ENCODE assay signal across 17 cellular contexts in genomic region chr16:10541396-10541795, GRCh38. TPM values are rescaled to one million over a fixed set of nuclear protein-coding genes. Genes with fewer than 3 reads are reported as not detected.
"Had no signal": no experiment of that assay in that cellular context is flagged by ENCODE, and none has a peak within 500 bp of the region (broad histone marks: within the 10 kb centered on the region; RNA-seq: fewer than 3 reads in every experiment).

No MANE protein-coding gene starts in this region.

- H3K36me3 Mint-ChIP-seq: activated CD8-positive, alpha-beta memory T cell treated with anti-CD3 and anti-CD28 coated beads, Interleukin-2, amount 10 ng/mL, durations not matched to agents 7 days and 5 days had no signal

- ATAC-seq: activated CD8-positive, alpha-beta memory T cell treated with anti-CD3 and anti-CD28 coated beads, Interleukin-2, amount 10 ng/mL, durations not matched to agents 7 days and 5 days; body of pancreas; effector memory CD8-positive, alpha-beta T cell; left lung; naive thymus-derived CD8-positive, alpha-beta T cell; pancreas had no signal

- H3K36me3 ChIP-seq: pancreas had no signal

- DNase-seq: activated B cell treated with CpG ODN at 0.5 μM for 24 hours; activated CD4-positive, alpha-beta memory T cell treated with anti-CD3 and anti-CD28 coated beads, Interleukin-2, amount 10 ng/mL, durations not matched to agents 7 days and 5 days; activated CD4-positive, alpha-beta T cell treated with anti-CD3 and anti-CD28 coated beads for 48 hours; activated CD8-positive, alpha-beta memory T cell treated with anti-CD3 and anti-CD28 coated beads, Interleukin-2, amount 10 ng/mL, durations not matched to agents 7 days and 5 days; activated naive CD4-positive, alpha-beta T cell treated with Interleukin-2 at 50 U/mL for 16 hours; body of pancreas; caudate nucleus; effector memory CD8-positive, alpha-beta T cell; foreskin fibroblast; left lung; mesenchymal stem cell; naive thymus-derived CD8-positive, alpha-beta T cell; pancreas; transverse colon had no signal

- H3K27me3 Mint-ChIP-seq: activated CD4-positive, alpha-beta memory T cell treated with anti-CD3 and anti-CD28 coated beads, Interleukin-2, amount 10 ng/mL, durations not matched to agents 7 days and 5 days; activated CD8-positive, alpha-beta memory T cell treated with anti-CD3 and anti-CD28 coated beads, Interleukin-2, amount 10 ng/mL, durations not matched to agents 7 days and 5 days; stimulated activated naive CD8-positive, alpha-beta T cell treated with anti-CD3 and anti-CD28 coated beads, Interleukin-15, Interleukin-2, amounts not matched to agents 100 ng/mL and 50 ng/mL, for 24 hours had no signal

- H3K9me3 Mint-ChIP-seq: activated B cell treated with CpG ODN at 0.5 μM for 24 hours; activated CD4-positive, alpha-beta memory T cell treated with anti-CD3 and anti-CD28 coated beads, Interleukin-2, amount 10 ng/mL, durations not matched to agents 7 days and 5 days; effector memory CD8-positive, alpha-beta T cell; naive thymus-derived CD8-positive, alpha-beta T cell; stimulated activated naive CD8-positive, alpha-beta T cell treated with anti-CD3 and anti-CD28 coated beads, Interleukin-15, Interleukin-2, amounts not matched to agents 100 ng/mL and 50 ng/mL, for 24 hours had no signal

- H3K4me3 ChIP-seq: body of pancreas, left lung, pancreas, skin epidermis, transverse colon had no signal

- H3K4me1 ChIP-seq: body of pancreas, left lung, pancreas, transverse colon had no signal

- H3K4me1 Mint-ChIP-seq: activated B cell treated with CpG ODN at 0.5 μM for 24 hours; activated CD4-positive, alpha-beta memory T cell treated with anti-CD3 and anti-CD28 coated beads, Interleukin-2, amount 10 ng/mL, durations not matched to agents 7 days and 5 days; activated CD8-positive, alpha-beta memory T cell treated with anti-CD3 and anti-CD28 coated beads, Interleukin-2, amount 10 ng/mL, durations not matched to agents 7 days and 5 days had no signal

- FAIRE-seq: keratinocyte, pancreas had no signal

- H3K27ac Mint-ChIP-seq: activated B cell treated with CpG ODN at 0.5 μM for 24 hours; activated CD4-positive, alpha-beta memory T cell treated with anti-CD3 and anti-CD28 coated beads, Interleukin-2, amount 10 ng/mL, durations not matched to agents 7 days and 5 days; activated CD8-positive, alpha-beta memory T cell treated with anti-CD3 and anti-CD28 coated beads, Interleukin-2, amount 10 ng/mL, durations not matched to agents 7 days and 5 days; effector memory CD8-positive, alpha-beta T cell; naive thymus-derived CD8-positive, alpha-beta T cell; stimulated activated naive CD8-positive, alpha-beta T cell treated with anti-CD3 and anti-CD28 coated beads, Interleukin-15, Interleukin-2, amounts not matched to agents 100 ng/mL and 50 ng/mL, for 24 hours had no signal

- H3K27me3 ChIP-seq: body of pancreas, left lung, pancreas, transverse colon had no signal

- H3K27ac ChIP-seq: body of pancreas, left lung, pancreas had no signal

- H3K4me3 Mint-ChIP-seq: activated B cell treated with CpG ODN at 0.5 μM for 24 hours; activated CD4-positive, alpha-beta memory T cell treated with anti-CD3 and anti-CD28 coated beads, Interleukin-2, amount 10 ng/mL, durations not matched to agents 7 days and 5 days; activated CD8-positive, alpha-beta memory T cell treated with anti-CD3 and anti-CD28 coated beads, Interleukin-2, amount 10 ng/mL, durations not matched to agents 7 days and 5 days; effector memory CD8-positive, alpha-beta T cell; naive thymus-derived CD8-positive, alpha-beta T cell; stimulated activated naive CD8-positive, alpha-beta T cell treated with anti-CD3 and anti-CD28 coated beads, Interleukin-15, Interleukin-2, amounts not matched to agents 100 ng/mL and 50 ng/mL, for 24 hours had no signal

RNA-seq across cellular contexts. Expression of gene EMP2, which starts 39.0 kb away (rescaled TPM):
- total RNA-seq: activated B cell treated with CpG ODN at 0.5 μM for 24 hours; activated CD4-positive, alpha-beta memory T cell treated with anti-CD3 and anti-CD28 coated beads, Interleukin-2, amount 10 ng/mL, durations not matched to agents 7 days and 5 days; activated CD8-positive, alpha-beta memory T cell treated with anti-CD3 and anti-CD28 coated beads, Interleukin-2, amount 10 ng/mL, durations not matched to agents 7 days and 5 days; naive thymus-derived CD8-positive, alpha-beta T cell had no signal
